Comparison of ENCODE assay signal across 1 cellular context in genomic region chr5:135033866-135034185, GRCh38.
TF ChIP-seq lines count a peak whose summit lies in the region.

No MANE protein-coding gene starts in this region.

TF ChIP-seq in K562, 482 proteins besides CTCF, POLR2A, EP300 and RAD21 (continued from another document):
- TF ChIP-seq RBFOX2 (IDR thresholded peaks at IDR 0.05; ENCODE audit: low read depth, low read length) (peak; percentile 42; the same call in 1 of the 2 replicates), NONO (IDR thresholded peaks at IDR 0.05; ENCODE audit: low read depth in 2 of 2, low read length in 1 of 2) (peak; percentile 26 to 48; a peak in 2 of 4 replicates), DPF2 (IDR thresholded peaks at IDR 0.05) (no peak), POLR2G (IDR thresholded peaks at IDR 0.05; ENCODE audit: low read depth, low read length) (peak; percentile 72; the same call in 1 of the 2 replicates), HMGN3 (IDR thresholded peaks at IDR 0.05; ENCODE audit: borderline replicate concordance, extremely low read depth, insufficient read length, low read depth, low read length) (peak; percentile 40), SAP30 (IDR thresholded peaks at IDR 0.05; ENCODE audit: borderline replicate concordance, insufficient read depth, low read depth, low read length, poor library complexity, severe bottlenecking) (no peak), ETV6 (IDR thresholded peaks at IDR 0.05; ENCODE audit: borderline replicate concordance in 1 of 2, low read depth in 2 of 2, low read length in 1 of 2) (no peak), ETV6 (CRISPR knock-in tag; IDR thresholded peaks at IDR 0.05; ENCODE audit: borderline replicate concordance) (no peak)
- TF ChIP-seq, protein P1, sequence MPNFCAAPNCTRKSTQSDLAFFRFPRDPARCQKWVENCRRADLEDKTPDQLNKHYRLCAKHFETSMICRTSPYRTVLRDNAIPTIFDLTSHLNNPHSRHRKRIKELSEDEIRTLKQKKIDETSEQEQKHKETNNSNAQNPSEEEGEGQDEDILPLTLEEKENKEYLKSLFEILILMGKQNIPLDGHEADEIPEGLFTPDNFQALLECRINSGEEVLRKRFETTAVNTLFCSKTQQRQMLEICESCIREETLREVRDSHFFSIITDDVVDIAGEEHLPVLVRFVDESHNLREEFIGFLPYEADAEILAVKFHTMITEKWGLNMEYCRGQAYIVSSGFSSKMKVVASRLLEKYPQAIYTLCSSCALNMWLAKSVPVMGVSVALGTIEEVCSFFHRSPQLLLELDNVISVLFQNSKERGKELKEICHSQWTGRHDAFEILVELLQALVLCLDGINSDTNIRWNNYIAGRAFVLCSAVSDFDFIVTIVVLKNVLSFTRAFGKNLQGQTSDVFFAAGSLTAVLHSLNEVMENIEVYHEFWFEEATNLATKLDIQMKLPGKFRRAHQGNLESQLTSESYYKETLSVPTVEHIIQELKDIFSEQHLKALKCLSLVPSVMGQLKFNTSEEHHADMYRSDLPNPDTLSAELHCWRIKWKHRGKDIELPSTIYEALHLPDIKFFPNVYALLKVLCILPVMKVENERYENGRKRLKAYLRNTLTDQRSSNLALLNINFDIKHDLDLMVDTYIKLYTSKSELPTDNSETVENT (CRISPR knock-in tag; IDR thresholded peaks at IDR 0.05) = peak; percentile 36; the same call in 1 of the 2 replicates
- TF ChIP-seq, protein P2, sequence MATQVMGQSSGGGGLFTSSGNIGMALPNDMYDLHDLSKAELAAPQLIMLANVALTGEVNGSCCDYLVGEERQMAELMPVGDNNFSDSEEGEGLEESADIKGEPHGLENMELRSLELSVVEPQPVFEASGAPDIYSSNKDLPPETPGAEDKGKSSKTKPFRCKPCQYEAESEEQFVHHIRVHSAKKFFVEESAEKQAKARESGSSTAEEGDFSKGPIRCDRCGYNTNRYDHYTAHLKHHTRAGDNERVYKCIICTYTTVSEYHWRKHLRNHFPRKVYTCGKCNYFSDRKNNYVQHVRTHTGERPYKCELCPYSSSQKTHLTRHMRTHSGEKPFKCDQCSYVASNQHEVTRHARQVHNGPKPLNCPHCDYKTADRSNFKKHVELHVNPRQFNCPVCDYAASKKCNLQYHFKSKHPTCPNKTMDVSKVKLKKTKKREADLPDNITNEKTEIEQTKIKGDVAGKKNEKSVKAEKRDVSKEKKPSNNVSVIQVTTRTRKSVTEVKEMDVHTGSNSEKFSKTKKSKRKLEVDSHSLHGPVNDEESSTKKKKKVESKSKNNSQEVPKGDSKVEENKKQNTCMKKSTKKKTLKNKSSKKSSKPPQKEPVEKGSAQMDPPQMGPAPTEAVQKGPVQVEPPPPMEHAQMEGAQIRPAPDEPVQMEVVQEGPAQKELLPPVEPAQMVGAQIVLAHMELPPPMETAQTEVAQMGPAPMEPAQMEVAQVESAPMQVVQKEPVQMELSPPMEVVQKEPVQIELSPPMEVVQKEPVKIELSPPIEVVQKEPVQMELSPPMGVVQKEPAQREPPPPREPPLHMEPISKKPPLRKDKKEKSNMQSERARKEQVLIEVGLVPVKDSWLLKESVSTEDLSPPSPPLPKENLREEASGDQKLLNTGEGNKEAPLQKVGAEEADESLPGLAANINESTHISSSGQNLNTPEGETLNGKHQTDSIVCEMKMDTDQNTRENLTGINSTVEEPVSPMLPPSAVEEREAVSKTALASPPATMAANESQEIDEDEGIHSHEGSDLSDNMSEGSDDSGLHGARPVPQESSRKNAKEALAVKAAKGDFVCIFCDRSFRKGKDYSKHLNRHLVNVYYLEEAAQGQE (CRISPR knock-in tag; IDR thresholded peaks at IDR 0.05; ENCODE audit: low read depth) = peak; percentile 71; the same call in 1 of the 2 replicates
